In the genomic region with DNA sequence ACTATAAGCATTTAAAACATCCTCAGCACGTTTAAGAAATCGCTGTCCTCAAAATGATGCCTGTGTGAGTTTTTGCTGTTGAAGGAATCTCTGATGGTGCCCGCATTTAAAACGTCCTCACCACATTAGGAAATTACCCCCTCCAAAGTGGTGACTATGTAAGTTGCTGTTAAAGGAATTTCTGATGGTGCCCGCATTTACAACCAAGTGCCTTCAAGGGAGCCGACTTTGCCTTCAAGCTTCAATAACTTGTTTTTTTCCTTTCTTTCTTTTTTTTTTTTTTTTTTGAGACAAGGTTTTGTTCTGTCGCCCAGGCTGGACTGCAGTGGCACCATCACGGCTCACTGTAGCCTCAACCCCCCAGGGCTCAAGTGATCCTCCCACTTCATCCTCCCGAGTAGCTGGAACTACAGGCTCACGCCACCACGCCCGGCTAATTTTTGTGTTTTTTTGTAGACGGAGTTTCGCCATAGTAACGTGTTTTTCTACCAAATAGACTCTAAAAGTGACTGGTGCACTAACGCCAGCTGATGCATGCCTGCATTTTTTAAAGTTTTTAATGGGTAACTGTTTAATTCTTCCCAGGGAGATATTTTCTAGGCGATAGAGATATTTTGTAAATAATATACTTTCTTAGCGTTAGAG, we compare ENCODE assay signal across 25 cellular contexts.
"Had no signal": no experiment of that assay in that cellular context is flagged by ENCODE, and none has a peak within 500 bp of the region (broad histone marks: within the 10 kb centered on the region; RNA-seq: fewer than 3 reads in every experiment).

No MANE protein-coding gene starts in this region.

- ATAC-seq: foreskin keratinocyte; gastroesophageal sphincter; heart left ventricle; left colon; left ventricle myocardium superior; lower lobe of right lung; natural killer cell; pancreas; right cardiac atrium; stimulated activated memory B cell treated with anti-CD40 and anti-IgM and Interleukin-4, amounts not matched to agents 10 μg/mL and 1 μg/mL and 100 μg/mL, for 72 hours; upper lobe of right lung had no signal

- H3K27me3 ChIP-seq: heart left ventricle, hepatocyte, neutrophil, pancreas, sigmoid colon, tibial nerve, upper lobe of right lung, uterus had no signal

- H3K9me3 Mint-ChIP-seq: natural killer cell; neural crest cell; stimulated activated memory B cell treated with anti-CD40 and anti-IgM and Interleukin-4, amounts not matched to agents 10 μg/mL and 1 μg/mL and 100 μg/mL, for 72 hours; stimulated activated naive CD8-positive, alpha-beta T cell treated with anti-CD3 and anti-CD28 coated beads, Interleukin-15, Interleukin-2, amounts not matched to agents 100 ng/mL and 50 ng/mL, for 24 hours had no signal

- H3K79me2 ChIP-seq: hepatocyte had no signal

- H3K9me3 ChIP-seq: esophagus muscularis mucosa, gastroesophageal sphincter, heart left ventricle, lower lobe of right lung, neutrophil, pancreas, prostate gland, sigmoid colon, thoracic aorta, tibial nerve, upper lobe of right lung, uterus had no signal

- H2AFZ ChIP-seq: hepatocyte had no signal

- H3K27me3 Mint-ChIP-seq: stimulated activated naive CD8-positive, alpha-beta T cell treated with anti-CD3 and anti-CD28 coated beads, Interleukin-15, Interleukin-2, amounts not matched to agents 100 ng/mL and 50 ng/mL, for 24 hours had no signal

- H3K4me3 ChIP-seq: coronary artery, esophagus muscularis mucosa, gastroesophageal sphincter, heart left ventricle, hepatocyte, lower lobe of right lung, pancreas, prostate gland, sigmoid colon, thoracic aorta, tibial nerve, upper lobe of right lung, uterus had no signal

- H3K4me2 ChIP-seq: hepatocyte had no signal

- H3K4me1 ChIP-seq: foreskin keratinocyte, gastroesophageal sphincter, pancreas, prostate gland, sigmoid colon, uterus had no signal

- H3K27ac ChIP-seq: coronary artery, esophagus muscularis mucosa, foreskin keratinocyte, gastroesophageal sphincter, heart left ventricle, hepatocyte, lower lobe of right lung, neutrophil, pancreas, prostate gland, sigmoid colon, thoracic aorta, tibial nerve, upper lobe of right lung, uterus had no signal

- H3K4me1 Mint-ChIP-seq: neural crest cell had no signal

- H3K36me3 ChIP-seq: esophagus muscularis mucosa, gastroesophageal sphincter, heart left ventricle, lower lobe of right lung, neutrophil, pancreas, prostate gland, sigmoid colon, thoracic aorta, tibial nerve, upper lobe of right lung, uterus had no signal

- H3K4me3 Mint-ChIP-seq: natural killer cell; neural crest cell; stimulated activated memory B cell treated with anti-CD40 and anti-IgM and Interleukin-4, amounts not matched to agents 10 μg/mL and 1 μg/mL and 100 μg/mL, for 72 hours; stimulated activated naive CD8-positive, alpha-beta T cell treated with anti-CD3 and anti-CD28 coated beads, Interleukin-15, Interleukin-2, amounts not matched to agents 100 ng/mL and 50 ng/mL, for 24 hours had no signal

- H3K27ac Mint-ChIP-seq: natural killer cell; stimulated activated memory B cell treated with anti-CD40 and anti-IgM and Interleukin-4, amounts not matched to agents 10 μg/mL and 1 μg/mL and 100 μg/mL, for 72 hours; stimulated activated naive CD8-positive, alpha-beta T cell treated with anti-CD3 and anti-CD28 coated beads, Interleukin-15, Interleukin-2, amounts not matched to agents 100 ng/mL and 50 ng/mL, for 24 hours had no signal

- H3K36me3 Mint-ChIP-seq: natural killer cell; stimulated activated memory B cell treated with anti-CD40 and anti-IgM and Interleukin-4, amounts not matched to agents 10 μg/mL and 1 μg/mL and 100 μg/mL, for 72 hours had no signal

- DNase-seq: dermis blood vessel endothelial cell; effector memory CD4-positive, alpha-beta T cell; foreskin keratinocyte; left ventricle myocardium superior; lower lobe of right lung; natural killer cell; pancreas; right cardiac atrium; sigmoid colon; stimulated activated CD4-positive, alpha-beta T cell treated with anti-CD3 and anti-CD28 coated beads, Interleukin-4, amount 100 ng/mL, for 4 hours; uterus had no signal
